1 cellular context compared by ENCODE assay signal in genomic region chr3:60932170-60932569, GRCh38.
TF ChIP-seq lines count a peak whose summit lies in the region.

No MANE protein-coding gene starts in this region.

TF ChIP-seq in GM12878, 131 proteins besides CTCF, POLR2A, EP300 and RAD21 (continued from another document):
- TF ChIP-seq CUX1 (IDR thresholded peaks at IDR 0.05; ENCODE audit: insufficient replicate concordance, low read depth, low read length) (no peak), CHD1 (IDR thresholded peaks at IDR 0.05; ENCODE audit: low read depth, low read length) (no peak), SREBF1 (IDR thresholded peaks at IDR 0.05; ENCODE audit: low read length) (no peak), ZZZ3 (IDR thresholded peaks at IDR 0.05; ENCODE audit: control insufficient read depth, insufficient read length, low read depth) (no peak), BCL11A (IDR thresholded peaks at IDR 0.05; ENCODE audit: low read depth, low read length) (no peak), JUND (IDR thresholded peaks at IDR 0.05; ENCODE audit: low read depth, low read length) (no peak), MTA3 (IDR thresholded peaks at IDR 0.05; ENCODE audit: borderline replicate concordance, low read length) (no peak), ZSCAN29 (IDR thresholded peaks at IDR 0.05) (no peak), ASH2L (IDR thresholded peaks at IDR 0.05; ENCODE audit: borderline replicate concordance, low read depth) (no peak), SP1 (IDR thresholded peaks at IDR 0.05; ENCODE audit: low read depth, low read length) (no peak), SUPT20H (IDR thresholded peaks at IDR 0.05; ENCODE audit: borderline replicate concordance, control insufficient read depth, low read depth, low read length) (no peak)
- TF ChIP-seq, protein P1, sequence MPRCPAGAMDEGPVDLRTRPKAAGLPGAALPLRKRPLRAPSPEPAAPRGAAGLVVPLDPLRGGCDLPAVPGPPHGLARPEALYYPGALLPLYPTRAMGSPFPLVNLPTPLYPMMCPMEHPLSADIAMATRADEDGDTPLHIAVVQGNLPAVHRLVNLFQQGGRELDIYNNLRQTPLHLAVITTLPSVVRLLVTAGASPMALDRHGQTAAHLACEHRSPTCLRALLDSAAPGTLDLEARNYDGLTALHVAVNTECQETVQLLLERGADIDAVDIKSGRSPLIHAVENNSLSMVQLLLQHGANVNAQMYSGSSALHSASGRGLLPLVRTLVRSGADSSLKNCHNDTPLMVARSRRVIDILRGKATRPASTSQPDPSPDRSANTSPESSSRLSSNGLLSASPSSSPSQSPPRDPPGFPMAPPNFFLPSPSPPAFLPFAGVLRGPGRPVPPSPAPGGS (IDR thresholded peaks at IDR 0.05; ENCODE audit: borderline replicate concordance, insufficient read depth, low read depth, low read length, poor library complexity, severe bottlenecking): no peak
- TF ChIP-seq, protein P2, sequence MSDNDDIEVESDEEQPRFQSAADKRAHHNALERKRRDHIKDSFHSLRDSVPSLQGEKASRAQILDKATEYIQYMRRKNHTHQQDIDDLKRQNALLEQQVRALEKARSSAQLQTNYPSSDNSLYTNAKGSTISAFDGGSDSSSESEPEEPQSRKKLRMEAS (IDR thresholded peaks at IDR 0.05; ENCODE audit: low read depth, low read length): no peak
